ENCODE assay signal across 9 cellular contexts in genomic region chr3:18422972-18423371, GRCh38. TPM values are rescaled to one million over a fixed set of nuclear protein-coding genes. Genes with fewer than 3 reads are reported as not detected.
DNase-seq lines count a peak whose midpoint lies in the region; ATAC-seq and TF ChIP-seq lines count a peak whose summit lies in the region.
"Had no signal": no experiment of that assay in that cellular context is flagged by ENCODE, and none has a peak within 500 bp of the region (broad histone marks: within the 10 kb centered on the region; RNA-seq: fewer than 3 reads in every experiment).

No MANE protein-coding gene starts in this region.

- H3K9me3 ChIP-seq in adipocyte (ENCODE audit: control insufficient read depth, low read length) (no peaks in the 10 kb centered on the region), mesenchymal stem cell (ENCODE audit: control insufficient read depth, low read length) (no peaks in the 10 kb centered on the region), tibial nerve (no peaks in the 10 kb centered on the region)

- no peak overlapping the region for H2BK15ac ChIP-seq in mesenchymal stem cell (ENCODE audit: low read depth, poor library complexity, severe bottlenecking)

- peak overlapping the region; percentile 92 for H3K4me3 Mint-ChIP-seq in activated T-cell treated with anti-CD3 and anti-CD28 coated beads, Interleukin-2, amount 50 U/mL, for 4 hours

- WGBS in mesenchymal stem cell = 27% methylated on average over 5 of the region's 5 CpGs
- WGBS in tibial nerve, 2 donors = 22 to 24% methylated on average over 5 of the region's 5 CpGs

- no peaks in the 10 kb centered on the region for H3K27me3 Mint-ChIP-seq in activated T-cell treated with anti-CD3 and anti-CD28 coated beads, Interleukin-2, amount 50 U/mL, for 4 hours (ENCODE audit: low read depth)

- H3K14ac ChIP-seq in mesenchymal stem cell (ENCODE audit: low read length in 2 of 2) = no peak overlapping the region

- H3K4me3 ChIP-seq in adipocyte (ENCODE audit: low read length) = peak overlapping the region; percentile 86
- peak overlapping the region in 1 of 2 experiments; percentile 90 for H3K4me3 ChIP-seq in mesenchymal stem cell (ENCODE audit: insufficient read depth in 1 of 2, low read depth in 1 of 2, low read length in 2 of 2)
- H3K4me3 ChIP-seq in tibial nerve = peak overlapping the region; percentile 76 to 88 (median 85)

- H3K79me1 ChIP-seq in mesenchymal stem cell (replicated peaks; ENCODE audit: low read length, poor library complexity, severe bottlenecking) = no peaks in the 10 kb centered on the region

- H2BK5ac ChIP-seq in mesenchymal stem cell (ENCODE audit: low read depth, low read length, poor library complexity, severe bottlenecking) = no peak overlapping the region

- peaks cover 76% of the 10 kb centered on the region for H3K4me1 Mint-ChIP-seq in activated T-cell treated with anti-CD3 and anti-CD28 coated beads, Interleukin-2, amount 50 U/mL, for 4 hours (ENCODE audit: low read depth)

- TF ChIP-seq CTCF in tibial nerve (IDR thresholded peaks at IDR 0.05) = no peak

- no peak for DNase-seq in activated T-cell treated with anti-CD3 and anti-CD28 coated beads, Interleukin-2, amount 50 U/mL, for 4 hours
- DNase-seq in activated T-cell treated with anti-CD3 and anti-CD28 coated beads for 4 hours (no peak), adipocyte (ENCODE audit: low read depth) (peak; percentile 28), mesenchymal stem cell (no peak), tibial nerve (ENCODE audit: low spot score in 2 of 2) (no peak), AML-193 (lab: John Stamatoyannopoulos, UW) (no peak)
- no peak for DNase-seq in stimulated activated CD4-positive, alpha-beta T cell treated with anti-CD3 and anti-CD28 coated beads, Interleukin-4, amount 100 ng/mL, for 24 hours
- DNase-seq: activated gamma-delta T cell had no signal

- H3K9ac ChIP-seq in adipocyte (ENCODE audit: low read length) (peak overlapping the region; percentile 88), mesenchymal stem cell (ENCODE audit: low read length) (peak overlapping the region; percentile 91)

- no peak for ATAC-seq in activated T-cell treated with anti-CD3 and anti-CD28 coated beads, Interleukin-2, amount 50 U/mL, for 4 hours
- ATAC-seq in GM19452 (IDR thresholded peaks at IDR 0.05; ENCODE audit: unreplicated experiment) = no peak

- peak overlapping the region; percentile 34 for H2BK120ac ChIP-seq in mesenchymal stem cell (ENCODE audit: low read depth, low read length)

- H4K8ac ChIP-seq in mesenchymal stem cell (ENCODE audit: low read length) = no peak overlapping the region

- no peak for TF ChIP-seq EP300 in tibial nerve (IDR thresholded peaks at IDR 0.05)

- H3K27me3 ChIP-seq in adipocyte (replicated peaks; ENCODE audit: control insufficient read depth, insufficient read depth, low read length) (no peaks in the 10 kb centered on the region), mesenchymal stem cell (ENCODE audit: control insufficient read depth in 1 of 2, insufficient read depth in 1 of 2, low read length in 2 of 2) (no peaks in the 10 kb centered on the region), tibial nerve (no peaks in the 10 kb centered on the region)

- peak overlapping the region; percentile 47 for H3K4me2 ChIP-seq in mesenchymal stem cell (ENCODE audit: low read length, poor library complexity, severe bottlenecking)

- H3K4me1 ChIP-seq in adipocyte (ENCODE audit: control insufficient read depth, insufficient read depth, low read length) (peaks cover 22% of the 10 kb centered on the region), mesenchymal stem cell (ENCODE audit: control insufficient read depth, insufficient read depth, low read depth, low read length) (no peaks in the 10 kb centered on the region), tibial nerve (peaks cover 0 to 28% (median 6%) of the 10 kb centered on the region in 4 donors)

- H3K18ac ChIP-seq in mesenchymal stem cell (ENCODE audit: low read depth in 1 of 2, low read length in 2 of 2) = no peak overlapping the region

- no peak overlapping the region for H3K4ac ChIP-seq in mesenchymal stem cell (ENCODE audit: low read depth in 1 of 2, low read length in 2 of 2)

- H3K9me3 Mint-ChIP-seq in activated T-cell treated with anti-CD3 and anti-CD28 coated beads, Interleukin-2, amount 50 U/mL, for 4 hours = no peaks in the 10 kb centered on the region

- H2AFZ ChIP-seq in mesenchymal stem cell (ENCODE audit: low read depth, low read length) = no peak overlapping the region

- no peak overlapping the region for H2BK12ac ChIP-seq in mesenchymal stem cell (ENCODE audit: low read length in 2 of 2)

- H3K36me3 ChIP-seq in adipocyte (ENCODE audit: control insufficient read depth, insufficient read depth, low read length, severe bottlenecking) = no peaks in the 10 kb centered on the region
- peaks cover 0 to 23% of the 10 kb centered on the region in 2 experiments for H3K36me3 ChIP-seq in mesenchymal stem cell (ENCODE audit: control insufficient read depth in 1 of 2, insufficient read depth in 2 of 2, low read depth in 1 of 2, low read length in 2 of 2)
- H3K36me3 ChIP-seq in tibial nerve = peaks cover 0 to 5% (median 0%) of the 10 kb centered on the region in 3 donors

- no peak for TF ChIP-seq POLR2A in tibial nerve (IDR thresholded peaks at IDR 0.05)

- no peak overlapping the region for H4K91ac ChIP-seq in mesenchymal stem cell (ENCODE audit: low read length)

- no peak overlapping the region for H3K23ac ChIP-seq in mesenchymal stem cell (ENCODE audit: low read length in 2 of 2)

- no peak overlapping the region for H2AK5ac ChIP-seq in mesenchymal stem cell (ENCODE audit: low read length, severe bottlenecking)

- peaks cover 36% of the 10 kb centered on the region for H3K36me3 Mint-ChIP-seq in activated T-cell treated with anti-CD3 and anti-CD28 coated beads, Interleukin-2, amount 50 U/mL, for 4 hours (ENCODE audit: insufficient read depth)

- H3K27ac ChIP-seq in mesenchymal stem cell (ENCODE audit: low read length, poor library complexity, severe bottlenecking) = no peak overlapping the region
- H3K27ac ChIP-seq in tibial nerve = peak overlapping the region; percentile 86 to 96 (median 94)

RNA-seq across cellular contexts. Expression of gene SATB1, which starts 2.2 kb away (rescaled TPM):
- 100 to 1,000 TPM; 209 to 239 (median 228) TPM for total RNA-seq in activated T-cell treated with anti-CD3 and anti-CD28 coated beads, Interleukin-2, amount 50 U/mL, for 4 hours
- 6.3 TPM for polyA plus RNA-seq in mesenchymal stem cell (2013, experiment 1 of 2)
- polyA plus RNA-seq in mesenchymal stem cell (2013, experiment 2 of 2) = 6.4 TPM
- 10 to 100 TPM; 28.5 to 48.5 (median 42.8) TPM for total RNA-seq in tibial nerve

Comparison
In these comparisons a context has a peak if more than half of its experiments do, and no peak if none do; other contexts are left out.
1. RNA of gene SATB1, which starts 2.2 kb away (total RNA-seq): 209 to 239 TPM in activated T-cell treated with anti-CD3 and anti-CD28 coated beads, Interleukin-2, amount 50 U/mL, for 4 hours; 28.5 to 48.5 TPM in tibial nerve; every median in the first group is over 4 times any median in the second.